Comparison of ENCODE assay signal across 21 cellular contexts in genomic region chr16:85645021-85645589, GRCh38. TPM values are rescaled to one million over a fixed set of nuclear protein-coding genes. Genes with fewer than 3 reads are reported as not detected.
DNase-seq lines count a peak whose midpoint lies in the region; ATAC-seq, FAIRE-seq and TF ChIP-seq lines count a peak whose summit lies in the region.
"Had no signal": no experiment of that assay in that cellular context is flagged by ENCODE, and none has a peak within 500 bp of the region (broad histone marks: within the 10 kb centered on the region; RNA-seq: fewer than 3 reads in every experiment).

No MANE protein-coding gene starts in this region.

- H3K27ac ChIP-seq in BLaER1, result no peak overlapping the region
- H3K27ac ChIP-seq in K562 (ENCODE audit: extremely low read depth, low read depth, low read length), result no peak overlapping the region
- no peak overlapping the region for H3K27ac ChIP-seq in neural progenitor cell
- H3K27ac ChIP-seq: adrenal gland, cardiac muscle cell, testis had no signal

- H3K4me1 ChIP-seq in BLaER1 (peaks cover 99% of the 10 kb centered on the region), K562 (replicated peaks in 1 of 2; ENCODE audit: control insufficient read depth in 2 of 2, insufficient read depth in 2 of 2, low read length in 2 of 2) (peaks cover 0 to 88% of the 10 kb centered on the region in 2 experiments; a peak in 3 of 5 replicates), neural progenitor cell (peaks cover 12% of the 10 kb centered on the region)
- H3K4me1 ChIP-seq: HAP-1 had no signal

- intact Hi-C loops in K562 (cut with micrococcal nuclease), result no loop called here

- 54% methylated on average over 10 of the region's 19 CpGs for WGBS in K562 (ENCODE audit: insufficient coverage, low coverage, missing lambda C conversion rate)

- CTCF ChIA-PET in K562 (lab: Yijun Ruan, JAX; ENCODE audit: low intra/inter-chr PET ratio), result no interaction called here
- CTCF ChIA-PET in activated CD8-positive, alpha-beta T cell treated with anti-CD3 and anti-CD28 coated beads, Interleukin-2, amount 10 ng/mL, durations not matched to agents 7 days and 5 days (lab: Charles Lee), result no interaction called here

- no peak overlapping the region for H3K4me3 Mint-ChIP-seq in neural progenitor cell
- H3K4me3 Mint-ChIP-seq in activated CD8-positive, alpha-beta T cell treated with anti-CD3 and anti-CD28 coated beads, Interleukin-2, amount 10 ng/mL, durations not matched to agents 7 days and 5 days, result no peak overlapping the region
- H3K4me3 Mint-ChIP-seq: activated CD4-positive, alpha-beta memory T cell treated with anti-CD3 and anti-CD28 coated beads for 36 hours; CD4-positive, alpha-beta memory T cell had no signal

- H3K79me2 ChIP-seq in K562 (ENCODE audit: control insufficient read depth, insufficient read depth, low read length) (peaks cover 95% of the 10 kb centered on the region), neural progenitor cell (ENCODE audit: low read depth) (peaks cover 19% of the 10 kb centered on the region)

- H3K27ac Mint-ChIP-seq in neural progenitor cell, result no peak overlapping the region
- H3K27ac Mint-ChIP-seq in activated CD8-positive, alpha-beta T cell treated with anti-CD3 and anti-CD28 coated beads, Interleukin-2, amount 10 ng/mL, durations not matched to agents 7 days and 5 days, result no peak overlapping the region
- H3K27ac Mint-ChIP-seq: activated CD4-positive, alpha-beta memory T cell treated with anti-CD3 and anti-CD28 coated beads for 36 hours had no signal

- H3K9me1 ChIP-seq in K562 (ENCODE audit: control insufficient read depth, insufficient read depth, low read length), result peaks cover 15% of the 10 kb centered on the region

- no peaks in the 10 kb centered on the region for H3K9me3 ChIP-seq in BLaER1
- H3K9me3 ChIP-seq in K562 (replicated peaks; ENCODE audit: control insufficient read depth, insufficient read depth, low read depth, low read length), result no peaks in the 10 kb centered on the region
- no peaks in the 10 kb centered on the region for H3K9me3 ChIP-seq in neural progenitor cell (ENCODE audit: low read depth)
- H3K9me3 ChIP-seq: adrenal gland, HAP-1, testis had no signal

- H4K20me1 ChIP-seq in BLaER1 (peaks cover 100% of the 10 kb centered on the region), K562 (replicated peaks; ENCODE audit: control insufficient read depth, insufficient read depth, low read length) (peaks cover 58% of the 10 kb centered on the region), neural progenitor cell (ENCODE audit: low read depth) (no peaks in the 10 kb centered on the region)

- FAIRE-seq in K562 (lab: Jason Lieb, UNC), result no peak

- H3K4me2 ChIP-seq in BLaER1 (peak overlapping the region; percentile 94), K562 (ENCODE audit: insufficient read depth, low read length) (no peak overlapping the region), neural progenitor cell (no peak overlapping the region)

- H3K9me3 Mint-ChIP-seq in neural progenitor cell, result no peaks in the 10 kb centered on the region
- no peaks in the 10 kb centered on the region for H3K9me3 Mint-ChIP-seq in activated CD8-positive, alpha-beta T cell treated with anti-CD3 and anti-CD28 coated beads, Interleukin-2, amount 10 ng/mL, durations not matched to agents 7 days and 5 days (ENCODE audit: insufficient read depth)
- H3K9me3 Mint-ChIP-seq: activated CD4-positive, alpha-beta memory T cell treated with anti-CD3 and anti-CD28 coated beads for 36 hours; CD4-positive, alpha-beta memory T cell; natural killer cell had no signal

- H3K36me3 Mint-ChIP-seq in neural progenitor cell, result no peaks in the 10 kb centered on the region
- peaks cover 5% of the 10 kb centered on the region for H3K36me3 Mint-ChIP-seq in activated CD8-positive, alpha-beta T cell treated with anti-CD3 and anti-CD28 coated beads, Interleukin-2, amount 10 ng/mL, durations not matched to agents 7 days and 5 days (ENCODE audit: low read depth)
- H3K36me3 Mint-ChIP-seq: activated CD4-positive, alpha-beta memory T cell treated with anti-CD3 and anti-CD28 coated beads for 36 hours; natural killer cell had no signal

- H2AFZ ChIP-seq in K562 (ENCODE audit: low read depth, low read length) (no peak overlapping the region), neural progenitor cell (replicated peaks) (no peak overlapping the region)

- H3K4me1 Mint-ChIP-seq in neural progenitor cell, result peaks cover 11% of the 10 kb centered on the region
- H3K4me1 Mint-ChIP-seq in activated CD8-positive, alpha-beta T cell treated with anti-CD3 and anti-CD28 coated beads, Interleukin-2, amount 10 ng/mL, durations not matched to agents 7 days and 5 days (ENCODE audit: low read depth), result peaks cover 18% of the 10 kb centered on the region

- BruUV-seq in K562 (replicated peaks; lab: Mats Ljungman, UMichigan), result no TSS peak

- H3F3A ChIP-seq in neural progenitor cell (ENCODE audit: low read depth), result peaks cover 6% of the 10 kb centered on the region

- no peaks in the 10 kb centered on the region for H3K27me3 ChIP-seq in BLaER1
- no peaks in the 10 kb centered on the region for H3K27me3 ChIP-seq in K562 (ENCODE audit: control insufficient read depth in 2 of 2, insufficient read depth in 2 of 2, low read length in 2 of 2)
- H3K27me3 ChIP-seq in neural progenitor cell, result no peaks in the 10 kb centered on the region
- H3K27me3 ChIP-seq: adrenal gland, cardiac muscle cell, testis had no signal

- DNase-seq in HPDE6-E6E7 (ENCODE audit: extremely low spot score) (peak; percentile 67), K562 (ENCODE audit: extremely low read depth in 1 of 4, low spot score in 3 of 4) (no peak), islet precursor cell (peak; percentile 79), neural progenitor cell (ENCODE audit: low spot score) (no peak), T-helper 1 cell (no peak), AML-193 (lab: John Stamatoyannopoulos, UW) (no peak)
- DNase-seq in activated CD8-positive, alpha-beta T cell treated with anti-CD3 and anti-CD28 coated beads, Interleukin-2, amount 10 ng/mL, durations not matched to agents 7 days and 5 days, result no peak
- DNase-seq: activated CD4-positive, alpha-beta memory T cell treated with anti-CD3 and anti-CD28 coated beads for 36 hours; activated gamma-delta T cell; activated T-cell treated with anti-CD3 and anti-CD28 coated beads for 4 hours; adrenal gland; CD4-positive, alpha-beta memory T cell; natural killer cell; NCI-H1436; NCI-H2171 treated with DMSO at 0.1 percent for 48 hours; NCI-H526; testis had no signal

- ATAC-seq in K562, result peak; percentile 5; the same call in 2 of the 3 replicates
- no peak for ATAC-seq in activated CD8-positive, alpha-beta T cell treated with anti-CD3 and anti-CD28 coated beads, Interleukin-2, amount 10 ng/mL, durations not matched to agents 7 days and 5 days
- ATAC-seq: natural killer cell, Right ventricle myocardium inferior had no signal

- TF ChIP-seq POLR2A in K562 (conservative IDR thresholded peaks at IDR 0.05), result no peak; the same call in 1 of the 2 replicates

- POLR2A ChIA-PET in K562 (lab: Yijun Ruan, JAX), result interaction anchor here (0.6 kb wide), 1 partner anchor 14 kb away, joined by 4 read pairs; no protein-coding TSS in a partner anchor
- POLR2A ChIA-PET in activated CD8-positive, alpha-beta T cell treated with anti-CD3 and anti-CD28 coated beads, Interleukin-2, amount 10 ng/mL, durations not matched to agents 7 days and 5 days (lab: Charles Lee), result interaction anchor here (0.7 kb wide), 1 partner anchor 157 kb away, joined by 8 read pairs; no protein-coding TSS in a partner anchor

- TF ChIP-seq CTCF in K562 (IDR thresholded peaks at IDR 0.05 in 2 of 3, conservative IDR thresholded peaks at IDR 0.05 in 1 of 3; ENCODE audit: insufficient read depth in 2 of 3, low read depth in 1 of 3, low read length in 3 of 3) (no peak), neural progenitor cell (IDR thresholded peaks at IDR 0.05) (no peak)

- no peak overlapping the region for H3K9ac ChIP-seq in BLaER1
- peak overlapping the region in 1 of 2 experiments; percentile 3; a peak in 1 of 4 replicates for H3K9ac ChIP-seq in K562 (ENCODE audit: insufficient read depth in 1 of 2, low read depth in 2 of 2, low read length in 2 of 2)
- no peak overlapping the region for H3K9ac ChIP-seq in neural progenitor cell

- H3K4me3 ChIP-seq in BLaER1 (no peak overlapping the region), K562 (no peak overlapping the region), neural progenitor cell (no peak overlapping the region)
- H3K4me3 ChIP-seq: adrenal gland, cardiac muscle cell, HAP-1, testis had no signal

- in situ Hi-C loops in K562 (cut with MboI), result no loop called here

- H3K36me3 ChIP-seq in BLaER1 (peaks cover 77% of the 10 kb centered on the region), K562 (ENCODE audit: control insufficient read depth, insufficient read depth, low read length) (peaks cover 99% of the 10 kb centered on the region), neural progenitor cell (no peaks in the 10 kb centered on the region)

- no peak for TF ChIP-seq EP300 in K562 (IDR thresholded peaks at IDR 0.05; ENCODE audit: low read length)

- H3K27me3 Mint-ChIP-seq in neural progenitor cell (ENCODE audit: insufficient read depth, low read depth), result no peaks in the 10 kb centered on the region
- no peaks in the 10 kb centered on the region for H3K27me3 Mint-ChIP-seq in activated CD8-positive, alpha-beta T cell treated with anti-CD3 and anti-CD28 coated beads, Interleukin-2, amount 10 ng/mL, durations not matched to agents 7 days and 5 days (ENCODE audit: low read depth)
- H3K27me3 Mint-ChIP-seq: activated CD4-positive, alpha-beta memory T cell treated with anti-CD3 and anti-CD28 coated beads for 36 hours; CD4-positive, alpha-beta memory T cell had no signal

- TF ChIP-seq RAD21 in K562 (CRISPR knock-in tag; conservative IDR thresholded peaks at IDR 0.05 in 1 of 2, IDR thresholded peaks at IDR 0.05 in 1 of 2), result no peak

RNA-seq across cellular contexts. Expression of gene GSE1, which starts 32.0 kb away (rescaled TPM):
- 692 and 1,066 TPM in 2 replicates for total RNA-seq in K562 (2011; cell fraction: chromatin; rRNA removed; ENCODE audit: low replicate concordance)
- 409 and 435 TPM in 2 replicates for total RNA-seq in K562 (2011; cell fraction: nucleolus; rRNA removed)
- 438 and 467 TPM in 2 replicates for total RNA-seq in K562 (2011; cell fraction: nucleoplasm; rRNA removed)
- total RNA-seq in K562 (2014; rRNA removed) (89.1 and 104 TPM in 2 replicates), K562 (2014; rRNA removed; fragmentation: Illumina TruSeq; extraction: Trizol) (40.9 and 41.8 TPM in 2 replicates), K562 (2015; rRNA removed; fragmentation: Illumina TruSeq; extraction: Trizol) (57.9 and 60.6 TPM in 2 replicates), K562 (2021) (208 and 244 TPM in 2 replicates), neural progenitor cell (ENCODE audit: low replicate concordance) (7.7 and 20.4 TPM in 2 replicates)
- polyA plus RNA-seq in K562 (2011; rRNA removed) (54.2 and 64.0 TPM in 2 replicates), K562 (2014; fragmentation: Illumina TruSeq; extraction: Trizol) (116 and 138 TPM in 2 replicates), K562 (2014; fragmentation: Nextera tagmentation; extraction: Ambion mirVana) (10 to 100 TPM; 12.2 to 15.8 TPM), K562 (2014; rRNA removed) (101 and 116 TPM in 2 replicates)
- 54.1 and 55.3 TPM in 2 replicates for polyA plus RNA-seq in K562 (2011; cell fraction: cytosol; rRNA removed)
- polyA plus RNA-seq in K562 (2011; cell fraction: nucleus; rRNA removed), result 210 and 277 TPM in 2 replicates
- polyA plus RNA-seq in K562 (2012), result 113 and 125 TPM in 2 replicates
- polyA minus RNA-seq in K562 (2011; rRNA and poly(A)+ RNA removed), result 61.1 and 68.8 TPM in 2 replicates
- polyA minus RNA-seq in K562 (2011; cell fraction: cytosol; rRNA and poly(A)+ RNA removed), result 106 and 121 TPM in 2 replicates
- 117 and 133 TPM in 2 replicates for polyA minus RNA-seq in K562 (2011; cell fraction: nucleus; rRNA and poly(A)+ RNA removed)
- 10 to 100 TPM; 48.9 to 51.4 TPM for total RNA-seq in activated CD8-positive, alpha-beta T cell treated with anti-CD3 and anti-CD28 coated beads, Interleukin-2, amount 10 ng/mL, durations not matched to agents 7 days and 5 days

RNA-seq across cellular contexts. Expression of gene GINS2, which starts 43.6 kb away (rescaled TPM):
- total RNA-seq in K562 (2011; cell fraction: chromatin; rRNA removed; ENCODE audit: low replicate concordance), result 24.8 and 32.7 TPM in 2 replicates
- total RNA-seq in K562 (2011; cell fraction: nucleolus; rRNA removed), result 24.2 and 24.5 TPM in 2 replicates
- total RNA-seq in K562 (2011; cell fraction: nucleoplasm; rRNA removed), result 23.2 and 33.3 TPM in 2 replicates
- total RNA-seq in K562 (2014; rRNA removed) (42.0 and 44.2 TPM in 2 replicates), K562 (2014; rRNA removed; fragmentation: Illumina TruSeq; extraction: Trizol) (43.8 and 47.3 TPM in 2 replicates), K562 (2015; rRNA removed; fragmentation: Illumina TruSeq; extraction: Trizol) (39.4 and 40.4 TPM in 2 replicates), K562 (2021) (57.5 and 61.6 TPM in 2 replicates), neural progenitor cell (ENCODE audit: low replicate concordance) (47.9 and 51.9 TPM in 2 replicates)
- polyA plus RNA-seq in K562 (2011; rRNA removed) (38.4 and 44.6 TPM in 2 replicates), K562 (2014; fragmentation: Illumina TruSeq; extraction: Trizol) (41.4 and 49.8 TPM in 2 replicates), K562 (2014; fragmentation: Nextera tagmentation; extraction: Ambion mirVana) (10 to 100 TPM; 61.3 to 76.2 TPM), K562 (2014; rRNA removed) (42.3 and 42.9 TPM in 2 replicates)
- 27.8 and 34.2 TPM in 2 replicates for polyA plus RNA-seq in K562 (2011; cell fraction: cytosol; rRNA removed)
- 15.7 and 20.5 TPM in 2 replicates for polyA plus RNA-seq in K562 (2011; cell fraction: nucleus; rRNA removed)
- 26.1 and 33.8 TPM in 2 replicates for polyA plus RNA-seq in K562 (2012)
- polyA minus RNA-seq in K562 (2011; rRNA and poly(A)+ RNA removed), result 25.6 and 28.3 TPM in 2 replicates
- 13.6 and 17.8 TPM in 2 replicates for polyA minus RNA-seq in K562 (2011; cell fraction: cytosol; rRNA and poly(A)+ RNA removed)
- polyA minus RNA-seq in K562 (2011; cell fraction: nucleus; rRNA and poly(A)+ RNA removed), result 10.2 and 13.2 TPM in 2 replicates
- total RNA-seq in activated CD8-positive, alpha-beta T cell treated with anti-CD3 and anti-CD28 coated beads, Interleukin-2, amount 10 ng/mL, durations not matched to agents 7 days and 5 days, result 10 to 100 TPM; 51.3 to 53.5 TPM

Comparison
In these comparisons a context has a peak if more than half of its experiments do, and no peak if none do; other contexts are left out.
1. DNase-seq: peak in HPDE6-E6E7 (single experiment) and islet precursor cell (single experiment); none in K562 (0 of 4), neural progenitor cell (single experiment), T-helper 1 cell (0 of 5), AML-193 (0 of 2) and activated CD8-positive, alpha-beta T cell treated with anti-CD3 and anti-CD28 coated beads, Interleukin-2, amount 10 ng/mL, durations not matched to agents 7 days and 5 days (single experiment).